In genomic region chr21:17688912-17689874, GRCh38 we compare ENCODE assay signal across 8 cellular contexts.
A peak's percentile ranks its signal among the peaks of the same experiment; 100 is the strongest.
DNase-seq lines count a peak whose midpoint lies in the region; ATAC-seq and TF ChIP-seq lines count a peak whose summit lies in the region.

No MANE protein-coding gene starts in this region.

- peak overlapping the region in 6 of 8 donors; percentile 23 to 61 (median 54) for H3K27ac Mint-ChIP-seq in CD8-positive, alpha-beta memory T cell

- H3K9me2 ChIP-seq in Loucy (replicated peaks; ENCODE audit: low read depth, low read length) = no peaks in the 10 kb centered on the region

- no peak for ATAC-seq in left lobe of liver

- no peak overlapping the region for H3K23ac ChIP-seq in neuronal stem cell (ENCODE audit: low read depth, low read length, poor library complexity)

- H3K9ac ChIP-seq in Loucy (ENCODE audit: low read depth, low read length, poor library complexity, severe bottlenecking) (peak overlapping the region; percentile 1), colonic mucosa (ENCODE audit: low read depth in 2 of 2, low read length in 2 of 2) (no peak overlapping the region), neuronal stem cell (ENCODE audit: low read depth, low read length, poor library complexity) (no peak overlapping the region)

- no peaks in the 10 kb centered on the region for H3K79me1 ChIP-seq in neuronal stem cell (ENCODE audit: low read depth, low read length)

- no peaks in the 10 kb centered on the region for H3K27me3 ChIP-seq in CD8-positive, alpha-beta memory T cell (ENCODE audit: insufficient read depth, low read length, poor library complexity, severe bottlenecking)
- H3K27me3 ChIP-seq in Loucy (ENCODE audit: insufficient read depth, low read length, poor library complexity, severe bottlenecking) (no peaks in the 10 kb centered on the region), colonic mucosa (no peaks in the 10 kb centered on the region), neuronal stem cell (ENCODE audit: control insufficient read depth in 3 of 3, insufficient read depth in 3 of 3, low read depth in 1 of 3, low read length in 3 of 3) (no peaks in the 10 kb centered on the region)

- H3K27me3 Mint-ChIP-seq in CD8-positive, alpha-beta memory T cell = peaks cover 0 to 5% of the 10 kb centered on the region in 2 donors

- DNase-seq in CD8-positive, alpha-beta memory T cell = peak; percentile 6 to 70 (median 36)
- DNase-seq in activated CD4-positive, alpha-beta T cell treated with anti-CD3 and anti-CD28 coated beads for 24 hours (ENCODE audit: low read depth in 2 of 2) = peak; percentile 13 to 42
- DNase-seq in colonic mucosa = peak; percentile 39
- DNase-seq in neuronal stem cell (ENCODE audit: low spot score) = no peak
- peak; percentile 82 for DNase-seq in ureter (ENCODE audit: low spot score)
- DNase-seq in NOMO-1 treated with DMSO at 0.1 percent for 48 hours (lab: John Stamatoyannopoulos, UW; ENCODE audit: unreplicated experiment) = no peak
- no peak for DNase-seq in left lobe of liver (ENCODE audit: low spot score)

- peaks cover 8% of the 10 kb centered on the region for H3K4me1 ChIP-seq in CD8-positive, alpha-beta memory T cell (ENCODE audit: insufficient read depth, low read length)
- H3K4me1 ChIP-seq in Loucy (ENCODE audit: insufficient read depth, low read length, poor library complexity, severe bottlenecking) = peaks cover 28% of the 10 kb centered on the region
- no peaks in the 10 kb centered on the region for H3K4me1 ChIP-seq in colonic mucosa
- no peaks in the 10 kb centered on the region for H3K4me1 ChIP-seq in neuronal stem cell (ENCODE audit: control insufficient read depth in 2 of 2, insufficient read depth in 1 of 2, low read depth in 1 of 2, low read length in 2 of 2)

- no peak overlapping the region for H2BK120ac ChIP-seq in neuronal stem cell (ENCODE audit: low read depth, low read length)

- no peak overlapping the region for H2AK5ac ChIP-seq in neuronal stem cell (ENCODE audit: low read depth, low read length)

- no peaks in the 10 kb centered on the region for H3K9me3 Mint-ChIP-seq in CD8-positive, alpha-beta memory T cell

- peak overlapping the region; percentile 62 for H2AFZ ChIP-seq in Loucy (ENCODE audit: low read length)
- H2AFZ ChIP-seq in neuronal stem cell (ENCODE audit: low read length) = peak overlapping the region; percentile 49

- H3K18ac ChIP-seq in neuronal stem cell (ENCODE audit: low read length) = peak overlapping the region; percentile 38

- H4K8ac ChIP-seq in neuronal stem cell (ENCODE audit: low read depth, low read length) = no peak overlapping the region

- peak overlapping the region; percentile 37 for H3K4me2 ChIP-seq in Loucy (ENCODE audit: low read depth, low read length, poor library complexity, severe bottlenecking)
- no peak overlapping the region for H3K4me2 ChIP-seq in neuronal stem cell (ENCODE audit: insufficient read depth, low read length, poor library complexity, severe bottlenecking)

- H4K20me1 ChIP-seq in Loucy (ENCODE audit: insufficient read depth, low read length, poor library complexity, severe bottlenecking) = no peaks in the 10 kb centered on the region

- H3K14ac ChIP-seq in neuronal stem cell (ENCODE audit: low read length) = no peak overlapping the region

- no peak overlapping the region for H2BK12ac ChIP-seq in neuronal stem cell (ENCODE audit: low read length)

- POLR2A ChIA-PET in CD8-positive, alpha-beta memory T cell (lab: Charles Lee) = no interaction called here

- H3K4me3 Mint-ChIP-seq in CD8-positive, alpha-beta memory T cell = peak overlapping the region in 3 of 7 donors; percentile 6 to 50 (median 9)

- H2BK15ac ChIP-seq in neuronal stem cell (ENCODE audit: low read length) = no peak overlapping the region

- no peaks in the 10 kb centered on the region for H3K36me3 Mint-ChIP-seq in CD8-positive, alpha-beta memory T cell

- H3K4ac ChIP-seq in neuronal stem cell (ENCODE audit: low read length) = no peak overlapping the region

- no peak overlapping the region for H3K27ac ChIP-seq in CD8-positive, alpha-beta memory T cell (ENCODE audit: low read depth, low read length)
- H3K27ac ChIP-seq in colonic mucosa (no peak overlapping the region), neuronal stem cell (replicated peaks; ENCODE audit: low read length) (no peak overlapping the region)

- H3K9me3 ChIP-seq in CD8-positive, alpha-beta memory T cell (ENCODE audit: low read length) = no peaks in the 10 kb centered on the region
- H3K9me3 ChIP-seq in Loucy (ENCODE audit: insufficient read depth, low read depth, low read length) (no peaks in the 10 kb centered on the region; the same call in 1 of the 2 replicates), colonic mucosa (no peaks in the 10 kb centered on the region), neuronal stem cell (replicated peaks in 1 of 2; ENCODE audit: control insufficient read depth in 2 of 2, insufficient read depth in 1 of 2, low read depth in 1 of 2, low read length in 2 of 2) (no peaks in the 10 kb centered on the region)

- no peak overlapping the region for H3K4me3 ChIP-seq in CD8-positive, alpha-beta memory T cell (ENCODE audit: low read length)
- H3K4me3 ChIP-seq in Loucy (ENCODE audit: low read length, poor library complexity, severe bottlenecking) = no peak overlapping the region
- no peak overlapping the region for H3K4me3 ChIP-seq in colonic mucosa
- H3K4me3 ChIP-seq in neuronal stem cell (ENCODE audit: low read length in 2 of 2) = no peak overlapping the region

- no peak overlapping the region for H4K91ac ChIP-seq in neuronal stem cell (ENCODE audit: low read depth, low read length, poor library complexity)

- no peaks in the 10 kb centered on the region for H3K79me2 ChIP-seq in Loucy (ENCODE audit: insufficient read depth, low read length)

- TF ChIP-seq CTCF in Loucy (conservative IDR thresholded peaks at IDR 0.05; ENCODE audit: low read length) (peak; percentile 57), colonic mucosa (IDR thresholded peaks at IDR 0.05) (no peak)

- no peak overlapping the region for H2BK5ac ChIP-seq in neuronal stem cell (ENCODE audit: low read length)

- CTCF ChIA-PET in CD8-positive, alpha-beta memory T cell (lab: Charles Lee) = interaction anchor here (0.8 to 3.9 kb wide), 17 partner anchors 10 to 227 kb away, joined by 3 to 27 read pairs (median 4); partner anchors contain the start of gene C21orf91

- no peaks in the 10 kb centered on the region for H3F3A ChIP-seq in Loucy (ENCODE audit: low read depth)

- no peaks in the 10 kb centered on the region for H3K36me3 ChIP-seq in CD8-positive, alpha-beta memory T cell (ENCODE audit: insufficient read depth, low read length)
- H3K36me3 ChIP-seq in Loucy (ENCODE audit: insufficient read depth, low read length) (no peaks in the 10 kb centered on the region), colonic mucosa (no peaks in the 10 kb centered on the region), neuronal stem cell (replicated peaks in 1 of 2; ENCODE audit: control insufficient read depth in 2 of 2, insufficient read depth in 2 of 2, low read length in 2 of 2) (no peaks in the 10 kb centered on the region)

- WGBS in neuronal stem cell (ENCODE audit: extremely low coverage in 2 of 2, insufficient read length in 2 of 2, insufficient replicate concordance in 1 of 2), 2 donors = no CpG with 5 or more reads among the region's 13 CpGs

- intact Hi-C loops in colonic mucosa (cut with DNase I) = no loop called here

- peaks cover 20 to 52% (median 33%) of the 10 kb centered on the region in 3 donors for H3K4me1 Mint-ChIP-seq in CD8-positive, alpha-beta memory T cell

Comparison
In these comparisons a context has a peak if more than half of its experiments do, and no peak if none do; other contexts are left out.
1. DNase-seq: peak in CD8-positive, alpha-beta memory T cell (5 of 5), activated CD4-positive, alpha-beta T cell treated with anti-CD3 and anti-CD28 coated beads for 24 hours (2 of 2), colonic mucosa (single experiment) and ureter (single experiment); none in neuronal stem cell (single experiment), NOMO-1 treated with DMSO at 0.1 percent for 48 hours (single experiment) and left lobe of liver (single experiment).